Comparison of ENCODE assay signal across 9 cellular contexts in genomic region chr22:27867114-27867957, GRCh38. TPM values are rescaled to one million over a fixed set of nuclear protein-coding genes. Genes with fewer than 3 reads are reported as not detected.
DNase-seq lines count a peak whose midpoint lies in the region; ATAC-seq, FAIRE-seq and TF ChIP-seq lines count a peak whose summit lies in the region.
"Had no signal": no experiment of that assay in that cellular context is flagged by ENCODE, and none has a peak within 500 bp of the region (broad histone marks: within the 10 kb centered on the region; RNA-seq: fewer than 3 reads in every experiment).

No MANE protein-coding gene starts in this region.

- H4K20me1 ChIP-seq in PC-3 (ENCODE audit: low read length) (no peaks in the 10 kb centered on the region; the same call in 1 of the 2 replicates), endothelial cell of umbilical vein (replicated peaks; ENCODE audit: control insufficient read depth, extremely low read depth, insufficient read depth, low read length) (no peaks in the 10 kb centered on the region)

- POLR2A ChIA-PET in AG04450 (lab: Yijun Ruan, JAX) (interaction anchor here (1.0 to 1.3 kb wide), 2 partner anchors 16 to 120 kb away, joined by 4 to 6 read pairs; no protein-coding TSS in a partner anchor), PC-3 (lab: Charles Lee; ENCODE audit: unreplicated experiment) (no interaction called here), endothelial cell of umbilical vein (lab: Charles Lee) (no interaction called here)

- DNase-seq in AG04450 (ENCODE audit: low read depth, low spot score) (no peak), PC-3 (no peak), endothelial cell of umbilical vein (ENCODE audit: low read depth, low spot score) (peak; percentile 46), neural crest cell (ENCODE audit: low read depth, low spot score) (no peak), DMS153 (lab: John Stamatoyannopoulos, UW) (no peak), islet precursor cell (no peak)
- DNase-seq: DMS79 had no signal

- H3K27ac ChIP-seq in AG04450 (ENCODE audit: low read depth, low read length) (peak overlapping the region; percentile 98), PC-3 (ENCODE audit: low read length) (peak overlapping the region; percentile 93), endothelial cell of umbilical vein (ENCODE audit: insufficient read depth, low read depth, low read length) (no peak overlapping the region)

- H2AFZ ChIP-seq in PC-3 (ENCODE audit: low read length) (no peak overlapping the region), endothelial cell of umbilical vein (ENCODE audit: low read depth, low read length) (no peak overlapping the region)

- no peaks in the 10 kb centered on the region for H3K9me3 ChIP-seq in AG04450 (ENCODE audit: control insufficient read depth, insufficient read depth, low read length)
- H3K9me3 ChIP-seq in PC-3 (ENCODE audit: low read length), result no peaks in the 10 kb centered on the region
- no peaks in the 10 kb centered on the region for H3K9me3 ChIP-seq in endothelial cell of umbilical vein (replicated peaks; ENCODE audit: control insufficient read depth, insufficient read depth, low read length)

- no peaks in the 10 kb centered on the region for H3K9me3 Mint-ChIP-seq in neural crest cell

- dilution Hi-C loops in endothelial cell of umbilical vein (cut with MboI; ENCODE audit: extremely low pct_ligation_motif_present, low sequenced_read_pairs), result no loop called here

- no peaks in the 10 kb centered on the region for H3K27me3 Mint-ChIP-seq in neural crest cell (ENCODE audit: low read depth)

- H3K4me2 ChIP-seq in PC-3 (ENCODE audit: low read length) (peak overlapping the region; percentile 73), endothelial cell of umbilical vein (ENCODE audit: insufficient read depth, low read length) (no peak overlapping the region)

- CTCF ChIA-PET in AG04450 (lab: Charles Lee), result interaction anchor here (2.4 to 2.6 kb wide), 2 partner anchors 11 to 13 kb away, joined by 8 to 17 read pairs; no protein-coding TSS in a partner anchor
- CTCF ChIA-PET in PC-3 (lab: Charles Lee), result no interaction called here
- CTCF ChIA-PET in endothelial cell of umbilical vein (lab: Charles Lee), result interaction anchor here (0.8 to 1.7 kb wide), 3 partner anchors 12 to 14 kb away, joined by 3 to 6 read pairs (median 5); no protein-coding TSS in a partner anchor

- H3K27me3 ChIP-seq in AG04450 (ENCODE audit: control insufficient read depth, insufficient read depth, low read length) (no peaks in the 10 kb centered on the region), PC-3 (ENCODE audit: low read length) (no peaks in the 10 kb centered on the region), endothelial cell of umbilical vein (ENCODE audit: control insufficient read depth in 2 of 2, insufficient read depth in 2 of 2, low read length in 2 of 2) (no peaks in the 10 kb centered on the region)

- TF ChIP-seq CTCF in AG04450 (IDR thresholded peaks at IDR 0.05; ENCODE audit: low read depth, low read length) (no peak), PC-3 (conservative IDR thresholded peaks at IDR 0.05; ENCODE audit: low read depth, low read length) (no peak), endothelial cell of umbilical vein (IDR thresholded peaks at IDR 0.05; ENCODE audit: extremely low read depth in 1 of 2, insufficient read depth in 1 of 2, low read depth in 1 of 2, low read length in 2 of 2) (no peak), neural crest cell (conservative IDR thresholded peaks at IDR 0.05) (no peak)

- ATAC-seq in PC-3, result no peak
- no peak for ATAC-seq in GM18511 (IDR thresholded peaks at IDR 0.05; ENCODE audit: unreplicated experiment)
- ATAC-seq in HG02642 (IDR thresholded peaks at IDR 0.05; ENCODE audit: poor library complexity, unreplicated experiment), result no peak

- H3K9ac ChIP-seq in PC-3 (ENCODE audit: low read length) (no peak overlapping the region), endothelial cell of umbilical vein (replicated peaks; ENCODE audit: extremely low read depth, insufficient read depth, low read length) (no peak overlapping the region)

- peaks cover 18% of the 10 kb centered on the region for H3K4me1 Mint-ChIP-seq in neural crest cell

- BruUV-seq in PC-3 (replicated peaks; lab: Mats Ljungman, UMichigan), result no TSS peak
- no TSS peak for BruUV-seq in endothelial cell of umbilical vein (replicated peaks; lab: Mats Ljungman, UMichigan)

- H3K4me1 ChIP-seq in PC-3 (ENCODE audit: insufficient read depth, low read length), result peaks cover 31% of the 10 kb centered on the region
- H3K4me1 ChIP-seq in endothelial cell of umbilical vein (ENCODE audit: control insufficient read depth, extremely low read depth, insufficient read depth, low read length), result peaks cover 17% of the 10 kb centered on the region

- no peak for TF ChIP-seq POLR2A in endothelial cell of umbilical vein (IDR thresholded peaks at IDR 0.05; ENCODE audit: low read depth, low read length)

- no peaks in the 10 kb centered on the region for H3K9me2 ChIP-seq in PC-3 (replicated peaks; ENCODE audit: low read length)

- intact Hi-C loops in PC-3 (cut with micrococcal nuclease) (no loop called here), endothelial cell of umbilical vein (cut with micrococcal nuclease) (no loop called here)

- H3K36me3 ChIP-seq in PC-3 (ENCODE audit: low read depth, low read length), result peaks cover 1% of the 10 kb centered on the region
- H3K36me3 ChIP-seq in endothelial cell of umbilical vein (ENCODE audit: control insufficient read depth in 2 of 2, extremely low read depth in 1 of 2, insufficient read depth in 2 of 2, low read length in 2 of 2), result peaks cover 5 to 23% of the 10 kb centered on the region in 2 experiments

- FAIRE-seq in endothelial cell of umbilical vein (lab: Jason Lieb, UNC), result no peak

- H3K27ac Mint-ChIP-seq in neural crest cell (ENCODE audit: unreplicated experiment), result peak overlapping the region; percentile 8

- H3K79me2 ChIP-seq in PC-3 (ENCODE audit: low read length) (peaks cover 38% of the 10 kb centered on the region; the same call in 1 of the 2 replicates), endothelial cell of umbilical vein (ENCODE audit: control insufficient read depth, insufficient read depth, low read length) (peaks cover 56% of the 10 kb centered on the region)

- H3K36me3 Mint-ChIP-seq in neural crest cell (ENCODE audit: low read depth), result peaks cover 6% of the 10 kb centered on the region

- H3F3A ChIP-seq in PC-3 (ENCODE audit: low read length, unreplicated experiment), result peaks cover 5% of the 10 kb centered on the region

- H3K4me3 ChIP-seq in AG04450 (ENCODE audit: low read depth, low read length) (no peak overlapping the region), PC-3 (ENCODE audit: low read length) (no peak overlapping the region), endothelial cell of umbilical vein (replicated peaks in 1 of 3; ENCODE audit: insufficient read depth in 1 of 3, low read depth in 1 of 3, low read length in 3 of 3) (no peak overlapping the region)

- no peaks in the 10 kb centered on the region for H3K9me1 ChIP-seq in endothelial cell of umbilical vein (replicated peaks; ENCODE audit: control insufficient read depth, extremely low read depth, insufficient read depth, low read length)

- no peak overlapping the region for H3K4me3 Mint-ChIP-seq in neural crest cell

TF ChIP-seq in endothelial cell of umbilical vein, 7 proteins besides CTCF, POLR2A, EP300 and RAD21:
- TF ChIP-seq EZH2 (IDR thresholded peaks at IDR 0.05; ENCODE audit: borderline replicate concordance, low read depth, low read length, severe bottlenecking) (no peak), GATA2 (IDR thresholded peaks at IDR 0.05; ENCODE audit: insufficient read depth, insufficient read length, low read depth, low read length) (no peak), FOS (IDR thresholded peaks at IDR 0.05; ENCODE audit: borderline replicate concordance, insufficient read depth, low read length) (no peak), MYC (IDR thresholded peaks at IDR 0.05; ENCODE audit: low read depth, low read length) (no peak), POLR2AphosphoS5 (IDR thresholded peaks at IDR 0.05; ENCODE audit: insufficient read depth, low read depth, low read length) (no peak), MAX (IDR thresholded peaks at IDR 0.05; ENCODE audit: insufficient read depth, insufficient read length) (no peak), JUN (IDR thresholded peaks at IDR 0.05; ENCODE audit: borderline replicate concordance, insufficient read depth, insufficient read length, low read depth) (no peak)

RNA-seq across cellular contexts. Expression of gene PITPNB, which starts 51.7 kb away (rescaled TPM):
- polyA plus RNA-seq in AG04450 (2011; rRNA removed) (103 and 119 TPM in 2 replicates), endothelial cell of umbilical vein (26.3 and 29.7 TPM in 2 replicates)
- 89.6 and 111 TPM in 2 replicates for polyA minus RNA-seq in AG04450 (2011; rRNA and poly(A)+ RNA removed)
- total RNA-seq in PC-3 (2014; rRNA removed) (15.3 and 22.7 TPM in 2 replicates), endothelial cell of umbilical vein (108 and 109 TPM in 2 replicates), neural crest cell (92.6 and 98.8 TPM in 2 replicates)
- polyA plus RNA-seq in endothelial cell of umbilical vein (2011; cell fraction: cytosol; rRNA removed), result 35.6 and 36.6 TPM in 2 replicates
- 57.1 and 71.9 TPM in 2 replicates for polyA plus RNA-seq in endothelial cell of umbilical vein (2011; cell fraction: nucleus; rRNA removed)
- polyA plus RNA-seq in endothelial cell of umbilical vein (2012), result 65.7 and 80.5 TPM in 2 replicates
- 51.8 and 62.6 TPM in 2 replicates for polyA minus RNA-seq in endothelial cell of umbilical vein
- 23.5 TPM for polyA minus RNA-seq in endothelial cell of umbilical vein (2011; cell fraction: cytosol; rRNA and poly(A)+ RNA removed)
- polyA minus RNA-seq in endothelial cell of umbilical vein (2011; cell fraction: nucleus; rRNA and poly(A)+ RNA removed), result 78.0 and 133 TPM in 2 replicates
